18 cellular contexts compared by ENCODE assay signal in the genomic region with DNA sequence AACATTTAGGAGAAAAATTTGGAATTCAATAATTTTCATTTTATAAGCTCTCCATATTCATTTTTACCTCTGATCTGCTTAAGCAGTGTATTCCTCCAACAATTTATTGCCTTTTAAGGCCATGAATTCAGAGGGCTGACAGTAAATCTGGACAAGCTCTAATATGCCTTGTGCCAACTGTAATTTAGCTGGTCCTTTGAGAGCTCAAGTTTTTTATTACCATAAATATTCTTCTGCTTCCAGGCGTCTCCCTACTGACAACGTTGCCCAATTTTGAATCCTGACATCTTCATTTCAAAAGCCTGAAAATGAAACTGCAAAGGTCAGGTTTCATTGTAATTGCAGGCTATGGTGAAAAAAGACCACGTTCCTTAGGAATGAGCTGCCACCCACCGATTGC.
DNase-seq lines count a peak whose midpoint lies in the region; ATAC-seq and TF ChIP-seq lines count a peak whose summit lies in the region.
"Had no signal": no experiment of that assay in that cellular context is flagged by ENCODE, and none has a peak within 500 bp of the region (broad histone marks: within the 10 kb centered on the region; RNA-seq: fewer than 3 reads in every experiment).

No MANE protein-coding gene starts in this region.

- no peaks in the 10 kb centered on the region for H3K9me3 Mint-ChIP-seq in activated CD4-positive, alpha-beta memory T cell treated with anti-CD3 and anti-CD28 coated beads for 36 hours

- H3K9me3 ChIP-seq in uterus: no peaks in the 10 kb centered on the region
- no peaks in the 10 kb centered on the region for H3K9me3 ChIP-seq in lower lobe of right lung

- H3K27me3 ChIP-seq in uterus: no peaks in the 10 kb centered on the region
- no peaks in the 10 kb centered on the region for H3K27me3 ChIP-seq in lower lobe of right lung (ENCODE audit: low read depth)

- TF ChIP-seq CTCF in omental fat pad (IDR thresholded peaks at IDR 0.05) (no peak), uterus (IDR thresholded peaks at IDR 0.05) (no peak), lower lobe of right lung (IDR thresholded peaks at IDR 0.05) (no peak)

- H3K27ac ChIP-seq in uterus: peak overlapping the region; percentile 25
- no peak overlapping the region for H3K27ac ChIP-seq in lower lobe of right lung
- H3K27ac ChIP-seq: 22Rv1, KMS-11 had no signal

- no peak overlapping the region for H3K4me3 ChIP-seq in uterus
- H3K4me3 ChIP-seq in lower lobe of right lung: no peak overlapping the region

- intact Hi-C loops in uterus (cut with DNase I; ENCODE audit: low total_unique reads): no loop called here
- intact Hi-C loops in activated CD4-positive, alpha-beta memory T cell treated with anti-CD3 and anti-CD28 coated beads for 36 hours (cut with micrococcal nuclease): no loop called here
- intact Hi-C loops in lower lobe of right lung (cut with DNase I): no loop called here

- no peaks in the 10 kb centered on the region for H3K4me1 Mint-ChIP-seq in activated CD4-positive, alpha-beta memory T cell treated with anti-CD3 and anti-CD28 coated beads for 36 hours (ENCODE audit: low read depth)
- H3K4me1 Mint-ChIP-seq: CD14-positive monocyte had no signal

- ATAC-seq in omental fat pad (ENCODE audit: low FRiP score): peak; percentile 58
- ATAC-seq in lower lobe of right lung: no peak
- ATAC-seq: PC-3 had no signal

- H3K4me1 ChIP-seq in uterus: no peaks in the 10 kb centered on the region
- no peaks in the 10 kb centered on the region for H3K4me1 ChIP-seq in lower lobe of right lung

- CTCF ChIA-PET in activated CD4-positive, alpha-beta memory T cell treated with anti-CD3 and anti-CD28 coated beads for 36 hours (lab: Charles Lee): no interaction called here

- no peak for TF ChIP-seq POLR2A in uterus (IDR thresholded peaks at IDR 0.05)

- POLR2A ChIA-PET in activated CD4-positive, alpha-beta memory T cell treated with anti-CD3 and anti-CD28 coated beads for 36 hours (lab: Charles Lee): no interaction called here

- H3K36me3 ChIP-seq in uterus: no peaks in the 10 kb centered on the region
- no peaks in the 10 kb centered on the region for H3K36me3 ChIP-seq in lower lobe of right lung

- H3K4me3 Mint-ChIP-seq in activated CD4-positive, alpha-beta memory T cell treated with anti-CD3 and anti-CD28 coated beads for 36 hours: no peak overlapping the region
- H3K4me3 Mint-ChIP-seq: CD14-positive monocyte had no signal

- peak; percentile 22 for DNase-seq in NCI-H146 (lab: John Stamatoyannopoulos, UW)
- no peak for DNase-seq in NCI-H146 treated with DMSO at 0.1 percent for 48 hours (lab: John Stamatoyannopoulos, UW; ENCODE audit: unreplicated experiment)
- DNase-seq in NCI-H69 (lab: John Stamatoyannopoulos, UW): peak; percentile 57
- DNase-seq in omental fat pad (ENCODE audit: low spot score): no peak
- no peak for DNase-seq in uterus
- no peak for DNase-seq in NCI-H128 (lab: John Stamatoyannopoulos, UW; ENCODE audit: unreplicated experiment)
- DNase-seq in activated CD4-positive, alpha-beta memory T cell treated with anti-CD3 and anti-CD28 coated beads for 36 hours: no peak
- no peak for DNase-seq in lower lobe of right lung
- DNase-seq: H7, NCI-H1436 treated with DMSO at 0.1 percent for 48 hours, NCI-H2081, NCI-H748 treated with DMSO at 0.1 percent for 48 hours, PC-3, RPMI8226, SHP77 treated with DMSO at 0.1 percent for 48 hours had no signal

- H3K27me3 Mint-ChIP-seq in activated CD4-positive, alpha-beta memory T cell treated with anti-CD3 and anti-CD28 coated beads for 36 hours: peaks cover under 1% of the 10 kb centered on the region

- H3K36me3 Mint-ChIP-seq in activated CD4-positive, alpha-beta memory T cell treated with anti-CD3 and anti-CD28 coated beads for 36 hours: no peaks in the 10 kb centered on the region
- H3K36me3 Mint-ChIP-seq: CD14-positive monocyte had no signal

- no peak overlapping the region for H3K27ac Mint-ChIP-seq in activated CD4-positive, alpha-beta memory T cell treated with anti-CD3 and anti-CD28 coated beads for 36 hours
- H3K27ac Mint-ChIP-seq: CD14-positive monocyte had no signal

Comparison
In these comparisons a context has a peak if more than half of its experiments do, and no peak if none do; other contexts are left out.
1. DNase-seq: peak in NCI-H146 (single experiment) and NCI-H69 (single experiment); none in NCI-H146 treated with DMSO at 0.1 percent for 48 hours (single experiment), omental fat pad (single experiment), uterus (0 of 2), NCI-H128 (single experiment), activated CD4-positive, alpha-beta memory T cell treated with anti-CD3 and anti-CD28 coated beads for 36 hours (single experiment) and lower lobe of right lung (single experiment).